ENCODE assay signal across 8 cellular contexts in the genomic region with DNA sequence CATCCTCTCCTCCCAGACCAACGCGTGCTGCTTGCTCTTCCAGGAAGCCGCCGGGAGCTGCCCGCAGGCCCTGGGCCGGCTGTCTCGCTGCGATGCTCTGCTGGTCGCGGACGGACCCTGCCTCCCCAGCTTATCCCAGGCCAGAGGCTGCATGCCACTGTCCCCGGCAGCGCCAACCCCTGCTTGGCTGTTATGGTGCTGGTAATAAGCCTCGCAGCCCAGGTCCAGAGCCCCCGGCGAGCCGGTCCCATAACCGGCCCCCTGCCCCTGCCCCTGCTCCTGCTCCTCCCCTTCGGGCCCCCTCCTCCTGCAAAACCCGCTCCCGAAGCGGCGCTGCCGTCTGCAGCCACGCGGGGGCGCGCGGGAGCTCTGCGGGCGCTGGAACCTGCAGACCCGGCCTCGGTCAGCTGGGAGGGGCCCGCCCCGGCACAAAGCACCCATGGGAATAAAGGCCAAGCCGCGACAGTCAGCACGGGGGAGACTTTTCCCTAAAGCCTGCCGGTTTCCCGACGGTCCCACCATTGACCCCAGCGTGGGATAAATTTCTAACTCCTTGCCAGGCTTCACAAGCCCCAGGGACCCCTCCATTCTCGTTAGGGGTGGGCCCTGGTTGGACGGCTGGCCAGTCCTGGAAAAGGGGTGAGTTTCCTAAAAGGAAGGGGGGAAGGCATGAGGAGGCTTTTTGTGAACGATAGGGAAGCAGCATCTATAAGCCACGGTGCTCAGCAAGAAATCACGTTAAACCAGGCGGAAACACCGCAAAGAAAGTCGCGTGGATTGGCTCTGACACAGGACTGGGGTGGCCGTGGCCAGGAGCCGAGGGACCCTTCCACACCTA. TPM values are rescaled to one million over a fixed set of nuclear protein-coding genes. Genes with fewer than 3 reads are reported as not detected.
DNase-seq lines count a peak whose midpoint lies in the region; ATAC-seq and TF ChIP-seq lines count a peak whose summit lies in the region.

No MANE protein-coding gene starts in this region.

- no peaks in the 10 kb centered on the region for H4K20me1 ChIP-seq in MM.1S (ENCODE audit: insufficient read depth, low read length)

- H3K4me1 ChIP-seq in MM.1S (ENCODE audit: low read length) (0 out of 2 replicates have a peak, but pooled peaks cover 3% of the 10 kb centered on the region), uterus (peaks cover 0 to 8% of the 10 kb centered on the region in 2 donors)

- no peak overlapping the region for H3K4me3 ChIP-seq in MM.1S (ENCODE audit: low read length)
- no peak overlapping the region for H3K4me3 ChIP-seq in uterus

- peak; percentile 50 for ATAC-seq in activated naive CD8-positive, alpha-beta T cell treated with anti-CD3 and anti-CD28 coated beads, Interleukin-2, amount 10 ng/mL, durations not matched to agents 7 days and 5 days (ENCODE audit: low read depth)
- ATAC-seq in left cardiac atrium (peak; percentile 70 to 75), HG03342 (IDR thresholded peaks at IDR 0.05; ENCODE audit: unreplicated experiment) (no peak)

- H2AFZ ChIP-seq in MM.1S (ENCODE audit: low read length), result no peak overlapping the region

- no peak overlapping the region for H3K4me2 ChIP-seq in MM.1S (ENCODE audit: low read depth, low read length)

- no peak for TF ChIP-seq POLR2A in uterus (IDR thresholded peaks at IDR 0.05)

- POLR2A ChIA-PET in activated naive CD8-positive, alpha-beta T cell treated with anti-CD3 and anti-CD28 coated beads, Interleukin-2, amount 10 ng/mL, durations not matched to agents 7 days and 5 days (lab: Charles Lee), result interaction anchor here (0.8 to 1.2 kb wide), 2 partner anchors 95 to 97 kb away, joined by 3 to 5 read pairs; a partner anchor contains a TSS

- no peak overlapping the region for H3K4me3 Mint-ChIP-seq in activated naive CD8-positive, alpha-beta T cell treated with anti-CD3 and anti-CD28 coated beads, Interleukin-2, amount 10 ng/mL, durations not matched to agents 7 days and 5 days

- H3K36me3 Mint-ChIP-seq in activated naive CD8-positive, alpha-beta T cell treated with anti-CD3 and anti-CD28 coated beads, Interleukin-2, amount 10 ng/mL, durations not matched to agents 7 days and 5 days, result no peaks in the 10 kb centered on the region

- TF ChIP-seq CTCF in MM.1S (IDR thresholded peaks at IDR 0.05; ENCODE audit: low read length), result peak; percentile 88
- peak; percentile 74 to 93 (median 88) for TF ChIP-seq CTCF in uterus (IDR thresholded peaks at IDR 0.05)

- intact Hi-C loops in left cardiac atrium (cut with DNase I), result loop anchor here (10.0 kb wide), 2 partner anchors 53 to 243 kb away; a partner anchor contains a TSS
- intact Hi-C loops in posterior vena cava (cut with DNase I), result loop anchor here (10.0 kb wide), 2 partner anchors 243 to 253 kb away; no protein-coding TSS in a partner anchor
- intact Hi-C loops in uterus (cut with DNase I; ENCODE audit: low total_unique reads), result no loop called here

- H3K36me3 ChIP-seq in MM.1S (replicated peaks; ENCODE audit: insufficient read depth, low read length) (no peaks in the 10 kb centered on the region), uterus (no peaks in the 10 kb centered on the region)

- H3K79me2 ChIP-seq in MM.1S (ENCODE audit: low read length), result no peaks in the 10 kb centered on the region

- peaks cover 4% of the 10 kb centered on the region for H3K4me1 Mint-ChIP-seq in activated naive CD8-positive, alpha-beta T cell treated with anti-CD3 and anti-CD28 coated beads, Interleukin-2, amount 10 ng/mL, durations not matched to agents 7 days and 5 days

- no peaks in the 10 kb centered on the region for H3K9me2 ChIP-seq in MM.1S (replicated peaks; ENCODE audit: insufficient read depth, low read length)

- no peak overlapping the region for H3K27ac ChIP-seq in MM.1S (ENCODE audit: low read length)
- H3K27ac ChIP-seq in uterus, result no peak overlapping the region

- DNase-seq in DMS79 treated with DMSO at 0.1 percent for 48 hours (lab: John Stamatoyannopoulos, UW), result peak; percentile 50
- peak; percentile 38 for DNase-seq in MM.1S
- peak; percentile 20 for DNase-seq in SKM-1 treated with dmso at 0.1 percent for 144 hours (lab: John Stamatoyannopoulos, UW; ENCODE audit: unreplicated experiment)
- peak; percentile 87 for DNase-seq in activated naive CD8-positive, alpha-beta T cell treated with anti-CD3 and anti-CD28 coated beads, Interleukin-2, amount 10 ng/mL, durations not matched to agents 7 days and 5 days
- peak; percentile 73 for DNase-seq in left cardiac atrium
- DNase-seq in posterior vena cava (ENCODE audit: low spot score), result peak; percentile 92
- DNase-seq in uterus, result peak; percentile 48 to 70

- H3K27ac Mint-ChIP-seq in activated naive CD8-positive, alpha-beta T cell treated with anti-CD3 and anti-CD28 coated beads, Interleukin-2, amount 10 ng/mL, durations not matched to agents 7 days and 5 days, result no peak overlapping the region

- peaks cover 93% of the 10 kb centered on the region for H3K27me3 ChIP-seq in MM.1S (replicated peaks; ENCODE audit: insufficient read depth, low read length)
- H3K27me3 ChIP-seq in uterus, result peaks cover 1 to 30% of the 10 kb centered on the region in 2 donors

- H3K9me3 ChIP-seq in MM.1S (replicated peaks; ENCODE audit: insufficient read depth, low read length), result no peaks in the 10 kb centered on the region
- no peaks in the 10 kb centered on the region for H3K9me3 ChIP-seq in uterus

- H3K27me3 Mint-ChIP-seq in activated naive CD8-positive, alpha-beta T cell treated with anti-CD3 and anti-CD28 coated beads, Interleukin-2, amount 10 ng/mL, durations not matched to agents 7 days and 5 days, result peaks cover 53% of the 10 kb centered on the region

- H3K9me3 Mint-ChIP-seq in activated naive CD8-positive, alpha-beta T cell treated with anti-CD3 and anti-CD28 coated beads, Interleukin-2, amount 10 ng/mL, durations not matched to agents 7 days and 5 days, result no peaks in the 10 kb centered on the region

- no peaks in the 10 kb centered on the region for H3F3A ChIP-seq in MM.1S (ENCODE audit: insufficient read depth, low read length)

- no peak overlapping the region for H3K9ac ChIP-seq in MM.1S (ENCODE audit: low read length)

RNA-seq across cellular contexts. Expression of a gene that starts 11.2 kb away (rescaled TPM):
- total RNA-seq in activated naive CD8-positive, alpha-beta T cell treated with anti-CD3 and anti-CD28 coated beads, Interleukin-2, amount 10 ng/mL, durations not matched to agents 7 days and 5 days, result under 1 TPM in 1 of 2 experiments, not detected in 1; 0.14 TPM
- total RNA-seq in left cardiac atrium (not detected), posterior vena cava (not detected), uterus (not detected)

RNA-seq across cellular contexts. Expression of a gene that starts 36.0 kb away (rescaled TPM):
- total RNA-seq in activated naive CD8-positive, alpha-beta T cell treated with anti-CD3 and anti-CD28 coated beads, Interleukin-2, amount 10 ng/mL, durations not matched to agents 7 days and 5 days, result 1 to 10 TPM; 9.2 to 9.6 TPM
- total RNA-seq in left cardiac atrium (1 to 10 TPM; 3.1 to 3.5 TPM), posterior vena cava (1 to 10 TPM; 1.6 to 1.8 TPM), uterus (10 to 100 TPM in 1 of 4 donors, 1 to 10 TPM in 2, not detected in 1; 1.0 to 14.9 (median 4.6) TPM)

RNA-seq across cellular contexts. Expression of a gene that starts 54.9 kb away (rescaled TPM):
- 1 to 10 TPM; 4.9 to 5.5 TPM for total RNA-seq in activated naive CD8-positive, alpha-beta T cell treated with anti-CD3 and anti-CD28 coated beads, Interleukin-2, amount 10 ng/mL, durations not matched to agents 7 days and 5 days
- total RNA-seq in left cardiac atrium (1 to 10 TPM; 4.1 to 5.9 TPM), posterior vena cava (1 to 10 TPM; 4.4 to 5.1 TPM), uterus (10 to 100 TPM in 1 of 4 donors, 1 to 10 TPM in 2, not detected in 1; 1.8 to 10.7 (median 2.6) TPM)

Comparison
In these comparisons a context has a peak if more than half of its experiments do, and no peak if none do; other contexts are left out.
1. DNase-seq: peak in every context shown above with its lines; median percentile 92 in posterior vena cava; 87 in activated naive CD8-positive, alpha-beta T cell treated with anti-CD3 and anti-CD28 coated beads, Interleukin-2, amount 10 ng/mL, durations not matched to agents 7 days and 5 days; 73 in left cardiac atrium; 59 in uterus; 50 in DMS79 treated with DMSO at 0.1 percent for 48 hours; 38 in MM.1S; 20 in SKM-1 treated with dmso at 0.1 percent for 144 hours.